8 cellular contexts compared by ENCODE assay signal in genomic region chr6:20534906-20535305, GRCh38. TPM values are rescaled to one million over a fixed set of nuclear protein-coding genes. Genes with fewer than 3 reads are reported as not detected.
A peak's percentile ranks its signal among the peaks of the same experiment; 100 is the strongest.
DNase-seq lines count a peak whose midpoint lies in the region; ATAC-seq and TF ChIP-seq lines count a peak whose summit lies in the region.

No MANE protein-coding gene starts in this region.

- peaks cover 0 to 2% of the 10 kb centered on the region in 2 donors for H3K27me3 Mint-ChIP-seq in CD8-positive, alpha-beta memory T cell
- H3K27me3 Mint-ChIP-seq in GM23338 (ENCODE audit: insufficient read depth, low read depth, poor library complexity) (peaks cover 7% of the 10 kb centered on the region), chondrocyte (ENCODE audit: low read depth) (no peaks in the 10 kb centered on the region)

- peak overlapping the region; percentile 78 for H3K27ac ChIP-seq in CD8-positive, alpha-beta memory T cell (ENCODE audit: low read depth, low read length)
- peak overlapping the region; percentile 79 for H3K27ac ChIP-seq in GM23338 (ENCODE audit: low read depth)

- TF ChIP-seq CTCF in GM23338 (conservative IDR thresholded peaks at IDR 0.05; ENCODE audit: low read depth in 2 of 2) (no peak), chondrocyte (IDR thresholded peaks at IDR 0.05) (no peak)

- peaks cover 3% of the 10 kb centered on the region for H3K36me3 ChIP-seq in CD8-positive, alpha-beta memory T cell (ENCODE audit: insufficient read depth, low read length)
- no peaks in the 10 kb centered on the region for H3K36me3 ChIP-seq in GM23338 (ENCODE audit: insufficient read depth)

- peak overlapping the region; percentile 95 to 99 (median 97) for H3K27ac Mint-ChIP-seq in CD8-positive, alpha-beta memory T cell
- peak overlapping the region; percentile 98 for H3K27ac Mint-ChIP-seq in GM23338
- H3K27ac Mint-ChIP-seq in chondrocyte (ENCODE audit: unreplicated experiment): peak overlapping the region; percentile 96

- H3K36me3 Mint-ChIP-seq in CD8-positive, alpha-beta memory T cell: peaks cover 4 to 42% (median 13%) of the 10 kb centered on the region in 3 donors
- H3K36me3 Mint-ChIP-seq in GM23338 (ENCODE audit: low read depth) (peaks cover 5% of the 10 kb centered on the region; the same call in 1 of the 3 replicates), chondrocyte (ENCODE audit: low read depth) (no peaks in the 10 kb centered on the region)

- H3K9me3 Mint-ChIP-seq in CD8-positive, alpha-beta memory T cell: no peaks in the 10 kb centered on the region
- H3K9me3 Mint-ChIP-seq in GM23338 (no peaks in the 10 kb centered on the region), chondrocyte (ENCODE audit: low read depth) (no peaks in the 10 kb centered on the region)

- peak overlapping the region; percentile 95 to 99 (median 98) for H3K4me3 Mint-ChIP-seq in CD8-positive, alpha-beta memory T cell
- peak overlapping the region; percentile 97 for H3K4me3 Mint-ChIP-seq in GM23338
- peak overlapping the region; percentile 90 for H3K4me3 Mint-ChIP-seq in chondrocyte (ENCODE audit: unreplicated experiment)

- no peaks in the 10 kb centered on the region for H3K9me3 ChIP-seq in CD8-positive, alpha-beta memory T cell (ENCODE audit: low read length)

- H3K27me3 ChIP-seq in CD8-positive, alpha-beta memory T cell (ENCODE audit: insufficient read depth, low read length, poor library complexity, severe bottlenecking): no peaks in the 10 kb centered on the region
- H3K27me3 ChIP-seq in GM23338 (ENCODE audit: insufficient read depth): no peaks in the 10 kb centered on the region

- peak overlapping the region; percentile 77 for H3K4me3 ChIP-seq in CD8-positive, alpha-beta memory T cell (ENCODE audit: low read length)
- H3K4me3 ChIP-seq in GM23338: peak overlapping the region; percentile 75

- no peak for ATAC-seq in GM23338
- no peak for ATAC-seq in esophagus mucosa

- peaks cover 36 to 58% (median 45%) of the 10 kb centered on the region in 3 donors for H3K4me1 Mint-ChIP-seq in CD8-positive, alpha-beta memory T cell
- H3K4me1 Mint-ChIP-seq in GM23338 (peaks cover 9% of the 10 kb centered on the region; the same call in 2 of the 3 replicates), chondrocyte (ENCODE audit: low read depth) (peaks cover 23% of the 10 kb centered on the region)

- no peaks in the 10 kb centered on the region for H3F3A ChIP-seq in GM23338 (replicated peaks; ENCODE audit: low read depth)

- peaks cover 5% of the 10 kb centered on the region for H4K20me1 ChIP-seq in GM23338 (replicated peaks; ENCODE audit: insufficient read depth)

- H2AFZ ChIP-seq in GM23338: peak overlapping the region; percentile 1; the same call in 1 of the 2 replicates

- no peaks in the 10 kb centered on the region for H3K9me2 ChIP-seq in GM23338 (ENCODE audit: insufficient read depth)

- CTCF ChIA-PET in CD8-positive, alpha-beta memory T cell (lab: Charles Lee): no interaction called here

- H3K4me2 ChIP-seq in GM23338: peak overlapping the region; percentile 87

- H3K79me2 ChIP-seq in GM23338 (replicated peaks; ENCODE audit: insufficient read depth): peaks cover 54% of the 10 kb centered on the region

- peak in 2 of 5 donors; percentile 23 to 41 for DNase-seq in CD8-positive, alpha-beta memory T cell
- DNase-seq in GM23338 (ENCODE audit: low spot score): no peak
- peak; percentile 52 for DNase-seq in NCI-H69 (lab: John Stamatoyannopoulos, UW)
- no peak for DNase-seq in chondrocyte (ENCODE audit: low spot score)
- DNase-seq in myocyte (ENCODE audit: low read depth): peak; percentile 31
- DNase-seq in NK-92 treated with Interleukin-12 subunit alpha and Interleukin-12 subunit beta, amount 100 ng/mL, for 24 hours (lab: John Stamatoyannopoulos, UW): no peak
- no peak for DNase-seq in COR-L47 (lab: John Stamatoyannopoulos, UW)

- H3K4me1 ChIP-seq in CD8-positive, alpha-beta memory T cell (ENCODE audit: insufficient read depth, low read length): peaks cover 11% of the 10 kb centered on the region
- peaks cover 15% of the 10 kb centered on the region; the same call in 1 of the 2 replicates for H3K4me1 ChIP-seq in GM23338 (ENCODE audit: insufficient read depth)

- POLR2A ChIA-PET in CD8-positive, alpha-beta memory T cell (lab: Charles Lee): interaction anchor here (0.8 to 1.8 kb wide), 2 partner anchors 215 to 322 kb away, joined by 3 to 11 read pairs; no protein-coding TSS in a partner anchor

TF ChIP-seq in GM23338, 12 proteins besides CTCF, POLR2A, EP300 and RAD21:
- TF ChIP-seq REST (IDR thresholded peaks at IDR 0.05; ENCODE audit: unreplicated experiment) (no peak), ETS1 (IDR thresholded peaks at IDR 0.05) (0 out of 2 replicates have a peak, but pooled peaks have one; percentile 2)

RNA-seq across cellular contexts. Expression of gene CDKAL1, which starts 0.6 kb away (rescaled TPM):
- total RNA-seq in CD8-positive, alpha-beta memory T cell: 10 to 100 TPM; 29.6 to 30.2 TPM
- 26.7 TPM for polyA plus RNA-seq in CD8-positive, alpha-beta memory T cell
- 22.5 and 35.0 TPM in 2 replicates for total RNA-seq in GM23338 (2014; rRNA removed; shearing (Covaris generic))
- polyA plus RNA-seq in GM23338 (2016; fragmentation: Nextera tagmentation; extraction: Ambion mirVana): 15.9 and 17.8 TPM in 2 replicates
- total RNA-seq in chondrocyte (9.6 to 14.4 TPM (median 10.3 TPM) in 3 replicates), myocyte (11.8 and 17.5 TPM in 2 replicates), esophagus mucosa (8.2 TPM)
- polyA plus RNA-seq in myocyte (2012): 5.1 TPM

Comparison
In these comparisons a context has a peak if more than half of its experiments do, and no peak if none do; other contexts are left out.
1. DNase-seq: peak in NCI-H69 (single experiment) and myocyte (single experiment); none in GM23338 (single experiment), chondrocyte (single experiment), NK-92 treated with Interleukin-12 subunit alpha and Interleukin-12 subunit beta, amount 100 ng/mL, for 24 hours (single experiment) and COR-L47 (single experiment).
2. Peak in every context shown above with its lines, with median percentiles within 50 percentile points of each other: H3K27ac Mint-ChIP-seq and H3K4me3 Mint-ChIP-seq.